24 cellular contexts compared by ENCODE assay signal in the genomic region with DNA sequence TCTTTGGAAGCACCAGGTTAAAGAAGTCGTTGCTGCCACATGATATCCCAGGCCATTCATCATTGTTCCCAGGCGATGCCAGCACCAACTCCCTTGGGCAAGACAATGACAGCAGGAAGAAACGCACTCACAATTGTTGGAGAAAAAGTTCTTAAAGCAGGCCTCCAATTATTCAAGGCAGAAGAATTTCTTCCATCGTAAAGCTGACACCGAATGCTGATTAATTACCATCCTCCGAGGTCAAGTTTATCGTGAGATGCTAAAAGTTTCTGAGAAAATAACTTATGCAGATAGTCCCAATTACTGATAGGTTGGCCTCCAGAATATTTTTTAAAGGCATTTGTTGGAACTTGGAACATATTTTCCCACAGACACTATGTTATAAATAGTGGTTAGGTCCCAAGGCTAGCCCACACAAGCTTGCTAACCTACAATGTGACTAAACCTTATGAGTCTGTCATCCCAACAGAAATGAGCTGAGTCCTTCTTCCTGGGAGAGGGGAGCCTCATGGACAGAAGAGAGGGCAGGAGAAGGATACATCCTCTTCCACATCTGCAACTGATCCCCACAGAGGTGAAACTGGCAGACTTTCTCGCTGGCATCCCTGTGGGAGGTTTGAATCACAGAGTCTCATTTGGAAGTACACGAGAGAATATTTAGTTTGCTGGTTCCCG.
"Had no signal": no experiment of that assay in that cellular context is flagged by ENCODE, and none has a peak within 500 bp of the region (broad histone marks: within the 10 kb centered on the region; RNA-seq: fewer than 3 reads in every experiment).

No MANE protein-coding gene starts in this region.

- H3K4me3 ChIP-seq: adrenal gland, cardiac muscle cell, dorsolateral prefrontal cortex, hepatocyte, tibial nerve, uterus had no signal

- H3K79me2 ChIP-seq: hepatocyte had no signal

- H3K27ac ChIP-seq: adrenal gland, cardiac muscle cell, hepatocyte, tibial nerve, uterus, VCaP had no signal

- H3K4me1 ChIP-seq: adrenal gland, uterus had no signal

- H3K36me3 ChIP-seq: adrenal gland, cardiac muscle cell, tibial nerve, uterus had no signal

- FAIRE-seq: kidney had no signal

- H3K4me1 Mint-ChIP-seq: endodermal cell; natural killer cell; stimulated activated naive B cell treated with anti-CD40 and anti-IgM and Interleukin-4, amounts not matched to agents 10 μg/mL and 1 μg/mL and 100 μg/mL, for 72 hours had no signal

- H3K4me3 Mint-ChIP-seq: activated CD4-positive, alpha-beta memory T cell treated with anti-CD3 and anti-CD28 coated beads for 36 hours; activated T-cell treated with anti-CD3 and anti-CD28 coated beads, Interleukin-2, amount 50 U/mL, for 24 hours; endodermal cell; memory B cell; natural killer cell; stimulated activated naive B cell treated with anti-CD40 and anti-IgM and Interleukin-4, amounts not matched to agents 10 μg/mL and 1 μg/mL and 100 μg/mL, for 72 hours had no signal

- H3K27me3 ChIP-seq: adrenal gland, cardiac muscle cell, dorsolateral prefrontal cortex, hepatocyte, tibial nerve, uterus had no signal

- H3K36me3 Mint-ChIP-seq: activated CD4-positive, alpha-beta memory T cell treated with anti-CD3 and anti-CD28 coated beads for 36 hours; memory B cell; stimulated activated naive B cell treated with anti-CD40 and anti-IgM and Interleukin-4, amounts not matched to agents 10 μg/mL and 1 μg/mL and 100 μg/mL, for 72 hours had no signal

- H2AFZ ChIP-seq: hepatocyte had no signal

- ATAC-seq: left ventricle myocardium superior; natural killer cell; stimulated activated naive B cell treated with anti-CD40 and anti-IgM and Interleukin-4, amounts not matched to agents 10 μg/mL and 1 μg/mL and 100 μg/mL, for 72 hours had no signal

- H3K27ac Mint-ChIP-seq: activated CD4-positive, alpha-beta memory T cell treated with anti-CD3 and anti-CD28 coated beads for 36 hours; activated T-cell treated with anti-CD3 and anti-CD28 coated beads, Interleukin-2, amount 50 U/mL, for 24 hours; endodermal cell; memory B cell; natural killer cell; stimulated activated naive B cell treated with anti-CD40 and anti-IgM and Interleukin-4, amounts not matched to agents 10 μg/mL and 1 μg/mL and 100 μg/mL, for 72 hours had no signal

- DNase-seq: activated CD4-positive, alpha-beta memory T cell treated with anti-CD3 and anti-CD28 coated beads for 36 hours; activated CD4-positive, alpha-beta T cell treated with anti-CD3 and anti-CD28 coated beads for 1 hour; activated naive CD4-positive, alpha-beta T cell treated with anti-CD3 and anti-CD28 coated beads, Interleukin-2, amount 50 U/mL, for 16 hours; activated T-cell treated with anti-CD3 and anti-CD28 coated beads, Interleukin-2, amount 50 U/mL, for 24 hours; adrenal gland; endodermal cell; erythroblast; kidney; left ventricle myocardium superior; natural killer cell; posterior cingulate gyrus; retina; stimulated activated CD4-positive, alpha-beta T cell treated with anti-CD3 and anti-CD28 coated beads, Interleukin-15, amount 100 ng/mL, for 24 hours; stimulated activated CD4-positive, alpha-beta T cell treated with anti-CD3 and anti-CD28 coated beads, Interleukin-4, amount 100 ng/mL, for 1 hour; stimulated activated naive B cell treated with anti-CD40 and anti-IgM and Interleukin-4, amounts not matched to agents 10 μg/mL and 1 μg/mL and 100 μg/mL, for 72 hours; substantia nigra; T1000; uterus had no signal

- H3K4me2 ChIP-seq: hepatocyte had no signal
